In genomic region chr2:177258059-177258458, GRCh38 we compare ENCODE assay signal across 1 cellular context.
TF ChIP-seq lines count a peak whose summit lies in the region.

No MANE protein-coding gene starts in this region.

TF ChIP-seq in K562, 482 proteins besides CTCF, POLR2A, EP300 and RAD21 (continued from another document):
- TF ChIP-seq BCOR (IDR thresholded peaks at IDR 0.05): peak; percentile 91
- TF ChIP-seq NCOA1 (IDR thresholded peaks at IDR 0.05; ENCODE audit: low read depth): no peak
- TF ChIP-seq, protein P1, sequence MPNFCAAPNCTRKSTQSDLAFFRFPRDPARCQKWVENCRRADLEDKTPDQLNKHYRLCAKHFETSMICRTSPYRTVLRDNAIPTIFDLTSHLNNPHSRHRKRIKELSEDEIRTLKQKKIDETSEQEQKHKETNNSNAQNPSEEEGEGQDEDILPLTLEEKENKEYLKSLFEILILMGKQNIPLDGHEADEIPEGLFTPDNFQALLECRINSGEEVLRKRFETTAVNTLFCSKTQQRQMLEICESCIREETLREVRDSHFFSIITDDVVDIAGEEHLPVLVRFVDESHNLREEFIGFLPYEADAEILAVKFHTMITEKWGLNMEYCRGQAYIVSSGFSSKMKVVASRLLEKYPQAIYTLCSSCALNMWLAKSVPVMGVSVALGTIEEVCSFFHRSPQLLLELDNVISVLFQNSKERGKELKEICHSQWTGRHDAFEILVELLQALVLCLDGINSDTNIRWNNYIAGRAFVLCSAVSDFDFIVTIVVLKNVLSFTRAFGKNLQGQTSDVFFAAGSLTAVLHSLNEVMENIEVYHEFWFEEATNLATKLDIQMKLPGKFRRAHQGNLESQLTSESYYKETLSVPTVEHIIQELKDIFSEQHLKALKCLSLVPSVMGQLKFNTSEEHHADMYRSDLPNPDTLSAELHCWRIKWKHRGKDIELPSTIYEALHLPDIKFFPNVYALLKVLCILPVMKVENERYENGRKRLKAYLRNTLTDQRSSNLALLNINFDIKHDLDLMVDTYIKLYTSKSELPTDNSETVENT (CRISPR knock-in tag; IDR thresholded peaks at IDR 0.05): no peak
- TF ChIP-seq ZNF12 (CRISPR knock-in tag; IDR thresholded peaks at IDR 0.05): no peak
- no peak for TF ChIP-seq GATA2 (CRISPR knock-in tag; IDR thresholded peaks at IDR 0.05)
- TF ChIP-seq, protein P2, sequence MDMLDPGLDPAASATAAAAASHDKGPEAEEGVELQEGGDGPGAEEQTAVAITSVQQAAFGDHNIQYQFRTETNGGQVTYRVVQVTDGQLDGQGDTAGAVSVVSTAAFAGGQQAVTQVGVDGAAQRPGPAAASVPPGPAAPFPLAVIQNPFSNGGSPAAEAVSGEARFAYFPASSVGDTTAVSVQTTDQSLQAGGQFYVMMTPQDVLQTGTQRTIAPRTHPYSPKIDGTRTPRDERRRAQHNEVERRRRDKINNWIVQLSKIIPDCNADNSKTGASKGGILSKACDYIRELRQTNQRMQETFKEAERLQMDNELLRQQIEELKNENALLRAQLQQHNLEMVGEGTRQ (CRISPR knock-in tag; IDR thresholded peaks at IDR 0.05): no peak
- no peak for TF ChIP-seq ZKSCAN3 (CRISPR knock-in tag; IDR thresholded peaks at IDR 0.05)
- no peak for TF ChIP-seq BRF1 (IDR thresholded peaks at IDR 0.05; ENCODE audit: borderline replicate concordance, extremely low read depth, insufficient read length)
- TF ChIP-seq, protein P3, sequence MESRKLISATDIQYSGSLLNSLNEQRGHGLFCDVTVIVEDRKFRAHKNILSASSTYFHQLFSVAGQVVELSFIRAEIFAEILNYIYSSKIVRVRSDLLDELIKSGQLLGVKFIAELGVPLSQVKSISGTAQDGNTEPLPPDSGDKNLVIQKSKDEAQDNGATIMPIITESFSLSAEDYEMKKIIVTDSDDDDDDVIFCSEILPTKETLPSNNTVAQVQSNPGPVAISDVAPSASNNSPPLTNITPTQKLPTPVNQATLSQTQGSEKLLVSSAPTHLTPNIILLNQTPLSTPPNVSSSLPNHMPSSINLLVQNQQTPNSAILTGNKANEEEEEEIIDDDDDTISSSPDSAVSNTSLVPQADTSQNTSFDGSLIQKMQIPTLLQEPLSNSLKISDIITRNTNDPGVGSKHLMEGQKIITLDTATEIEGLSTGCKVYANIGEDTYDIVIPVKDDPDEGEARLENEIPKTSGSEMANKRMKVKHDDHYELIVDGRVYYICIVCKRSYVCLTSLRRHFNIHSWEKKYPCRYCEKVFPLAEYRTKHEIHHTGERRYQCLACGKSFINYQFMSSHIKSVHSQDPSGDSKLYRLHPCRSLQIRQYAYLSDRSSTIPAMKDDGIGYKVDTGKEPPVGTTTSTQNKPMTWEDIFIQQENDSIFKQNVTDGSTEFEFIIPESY (CRISPR knock-in tag; IDR thresholded peaks at IDR 0.05): peak; percentile 88
- no peak for TF ChIP-seq RBM39 (optimal IDR thresholded peaks at IDR 0.05; ENCODE audit: low read depth, low read length)
- TF ChIP-seq TBL1XR1 (IDR thresholded peaks at IDR 0.05; ENCODE audit: low read length in 2 of 2): no peak
- no peak for TF ChIP-seq KAT7 (CRISPR knock-in tag; IDR thresholded peaks at IDR 0.05; ENCODE audit: borderline replicate concordance)
- TF ChIP-seq ZNF589 (CRISPR knock-in tag; IDR thresholded peaks at IDR 0.05; ENCODE audit: low read depth): no peak
- TF ChIP-seq, protein P4, sequence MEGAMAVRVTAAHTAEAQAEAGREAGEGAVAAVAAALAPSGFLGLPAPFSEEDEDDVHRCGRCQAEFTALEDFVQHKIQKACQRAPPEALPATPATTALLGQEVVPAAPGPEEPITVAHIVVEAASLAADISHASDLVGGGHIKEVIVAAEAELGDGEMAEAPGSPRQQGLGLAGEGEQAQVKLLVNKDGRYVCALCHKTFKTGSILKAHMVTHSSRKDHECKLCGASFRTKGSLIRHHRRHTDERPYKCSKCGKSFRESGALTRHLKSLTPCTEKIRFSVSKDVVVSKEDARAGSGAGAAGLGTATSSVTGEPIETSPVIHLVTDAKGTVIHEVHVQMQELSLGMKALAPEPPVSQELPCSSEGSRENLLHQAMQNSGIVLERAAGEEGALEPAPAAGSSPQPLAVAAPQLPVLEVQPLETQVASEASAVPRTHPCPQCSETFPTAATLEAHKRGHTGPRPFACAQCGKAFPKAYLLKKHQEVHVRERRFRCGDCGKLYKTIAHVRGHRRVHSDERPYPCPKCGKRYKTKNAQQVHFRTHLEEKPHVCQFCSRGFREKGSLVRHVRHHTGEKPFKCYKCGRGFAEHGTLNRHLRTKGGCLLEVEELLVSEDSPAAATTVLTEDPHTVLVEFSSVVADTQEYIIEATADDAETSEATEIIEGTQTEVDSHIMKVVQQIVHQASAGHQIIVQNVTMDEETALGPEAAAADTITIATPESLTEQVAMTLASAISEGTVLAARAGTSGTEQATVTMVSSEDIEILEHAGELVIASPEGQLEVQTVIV (CRISPR knock-in tag; IDR thresholded peaks at IDR 0.05; ENCODE audit: borderline replicate concordance): no peak
- no peak for TF ChIP-seq CHCHD3 (CRISPR knock-in tag; IDR thresholded peaks at IDR 0.05)
- no peak for TF ChIP-seq RBM17 (IDR thresholded peaks at IDR 0.05; ENCODE audit: borderline replicate concordance, low read depth, low read length)
- TF ChIP-seq GATAD2A (IDR thresholded peaks at IDR 0.05): no peak
- peak in 1 of 2 experiments; percentile 45; a peak in 1 of 4 replicates for TF ChIP-seq TRIM24 (IDR thresholded peaks at IDR 0.05)
- TF ChIP-seq, protein P5, sequence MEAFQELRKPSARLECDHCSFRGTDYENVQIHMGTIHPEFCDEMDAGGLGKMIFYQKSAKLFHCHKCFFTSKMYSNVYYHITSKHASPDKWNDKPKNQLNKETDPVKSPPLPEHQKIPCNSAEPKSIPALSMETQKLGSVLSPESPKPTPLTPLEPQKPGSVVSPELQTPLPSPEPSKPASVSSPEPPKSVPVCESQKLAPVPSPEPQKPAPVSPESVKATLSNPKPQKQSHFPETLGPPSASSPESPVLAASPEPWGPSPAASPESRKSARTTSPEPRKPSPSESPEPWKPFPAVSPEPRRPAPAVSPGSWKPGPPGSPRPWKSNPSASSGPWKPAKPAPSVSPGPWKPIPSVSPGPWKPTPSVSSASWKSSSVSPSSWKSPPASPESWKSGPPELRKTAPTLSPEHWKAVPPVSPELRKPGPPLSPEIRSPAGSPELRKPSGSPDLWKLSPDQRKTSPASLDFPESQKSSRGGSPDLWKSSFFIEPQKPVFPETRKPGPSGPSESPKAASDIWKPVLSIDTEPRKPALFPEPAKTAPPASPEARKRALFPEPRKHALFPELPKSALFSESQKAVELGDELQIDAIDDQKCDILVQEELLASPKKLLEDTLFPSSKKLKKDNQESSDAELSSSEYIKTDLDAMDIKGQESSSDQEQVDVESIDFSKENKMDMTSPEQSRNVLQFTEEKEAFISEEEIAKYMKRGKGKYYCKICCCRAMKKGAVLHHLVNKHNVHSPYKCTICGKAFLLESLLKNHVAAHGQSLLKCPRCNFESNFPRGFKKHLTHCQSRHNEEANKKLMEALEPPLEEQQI (IDR thresholded peaks at IDR 0.05): peak; percentile 85
- TF ChIP-seq ZNF384 (IDR thresholded peaks at IDR 0.05; ENCODE audit: low read depth, low read length): no peak
